8 cellular contexts compared by ENCODE assay signal in the genomic region with DNA sequence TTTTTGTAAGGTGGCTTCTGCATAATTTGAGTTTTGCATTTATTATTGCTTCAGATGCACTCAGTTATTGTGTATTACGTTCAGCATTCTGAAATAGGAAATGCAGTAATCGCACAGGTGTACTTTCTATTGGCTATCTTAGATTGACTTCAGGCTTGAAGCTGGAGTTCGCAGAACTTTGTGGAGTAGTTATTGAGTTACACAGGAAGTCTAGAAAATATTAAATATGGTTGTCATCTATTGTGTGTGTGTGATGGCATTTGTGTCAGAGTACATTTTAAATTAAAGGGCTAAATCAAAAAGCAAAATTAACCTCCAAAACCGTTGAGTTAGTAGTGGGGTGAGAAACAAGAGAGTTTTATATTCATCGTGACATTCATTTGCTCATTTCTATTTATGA. TPM values are rescaled to one million over a fixed set of nuclear protein-coding genes. Genes with fewer than 3 reads are reported as not detected.
DNase-seq lines count a peak whose midpoint lies in the region; ATAC-seq lines count a peak whose summit lies in the region.

No MANE protein-coding gene starts in this region.

- POLR2A ChIA-PET in naive thymus-derived CD8-positive, alpha-beta T cell (lab: Charles Lee): interaction anchor here (0.8 kb wide), 1 partner anchor 11 kb away, joined by 4 read pairs; no protein-coding TSS in a partner anchor

- peaks cover 1 to 9% (median 4%) of the 10 kb centered on the region in 3 donors for H3K36me3 Mint-ChIP-seq in naive thymus-derived CD8-positive, alpha-beta T cell

- no peaks in the 10 kb centered on the region for H3K27me3 Mint-ChIP-seq in naive thymus-derived CD8-positive, alpha-beta T cell

- DNase-seq in DMS53 treated with DMSO at 0.1 percent for 48 hours (lab: John Stamatoyannopoulos, UW; ENCODE audit: unreplicated experiment): peak; percentile 43
- peak; percentile 68 for DNase-seq in NAMALWA (ENCODE audit: low spot score)
- peak; percentile 44 for DNase-seq in central memory CD4-positive, alpha-beta T cell
- DNase-seq in naive thymus-derived CD8-positive, alpha-beta T cell: peak in 4 of 10 donors; percentile 33 to 45 (median 39)
- DNase-seq in mucosa of gallbladder (ENCODE audit: low spot score): no peak
- no peak for DNase-seq in activated CD8-positive, alpha-beta memory T cell treated with anti-CD3 and anti-CD28 coated beads for 24 hours
- no peak for DNase-seq in iPS-NIHi7 (ENCODE audit: extremely low spot score)

- ATAC-seq in naive thymus-derived CD8-positive, alpha-beta T cell: no peak
- no peak for ATAC-seq in HG02642 (IDR thresholded peaks at IDR 0.05; ENCODE audit: poor library complexity, unreplicated experiment)

- H3K4me3 Mint-ChIP-seq in naive thymus-derived CD8-positive, alpha-beta T cell: peak overlapping the region; percentile 72 to 98 (median 88)

- H3K9me3 Mint-ChIP-seq in naive thymus-derived CD8-positive, alpha-beta T cell: peaks cover 0 to 4% (median 0%) of the 10 kb centered on the region in 9 donors

- peak overlapping the region; percentile 79 to 99 (median 96) for H3K27ac Mint-ChIP-seq in naive thymus-derived CD8-positive, alpha-beta T cell

- peaks cover 20 to 50% (median 44%) of the 10 kb centered on the region in 4 donors for H3K4me1 Mint-ChIP-seq in naive thymus-derived CD8-positive, alpha-beta T cell

RNA-seq across cellular contexts. Expression of gene ARID2, which starts 2.7 kb away (rescaled TPM):
- 10 to 100 TPM; 39.7 to 44.0 TPM for total RNA-seq in naive thymus-derived CD8-positive, alpha-beta T cell
- 10 to 100 TPM in 1 of 3 donors, 1 to 10 TPM in 2; 5.8 to 10.3 (median 7.8) TPM for polyA plus RNA-seq in naive thymus-derived CD8-positive, alpha-beta T cell
- total RNA-seq in mucosa of gallbladder: 34.1 TPM

Comparison
In these comparisons a context has a peak if more than half of its experiments do, and no peak if none do; other contexts are left out.
1. DNase-seq: peak in DMS53 treated with DMSO at 0.1 percent for 48 hours (single experiment), NAMALWA (single experiment) and central memory CD4-positive, alpha-beta T cell (single experiment); none in mucosa of gallbladder (single experiment), activated CD8-positive, alpha-beta memory T cell treated with anti-CD3 and anti-CD28 coated beads for 24 hours (single experiment) and iPS-NIHi7 (single experiment).